Comparison of ENCODE assay signal across 12 cellular contexts in genomic region chr4:123671633-123672404, GRCh38.
DNase-seq lines count a peak whose midpoint lies in the region; ATAC-seq, FAIRE-seq and TF ChIP-seq lines count a peak whose summit lies in the region.
"Had no signal": no experiment of that assay in that cellular context is flagged by ENCODE, and none has a peak within 500 bp of the region (broad histone marks: within the 10 kb centered on the region; RNA-seq: fewer than 3 reads in every experiment).

No MANE protein-coding gene starts in this region.

- H3K4me1 ChIP-seq in suprapubic skin (peaks cover 5% of the 10 kb centered on the region), Peyer's patch (peaks cover 0 to 9% (median 4%) of the 10 kb centered on the region in 4 donors)
- H3K4me1 ChIP-seq: SJSA1 had no signal

- no peak for TF ChIP-seq CTCF in suprapubic skin (IDR thresholded peaks at IDR 0.05)
- TF ChIP-seq CTCF in Peyer's patch (IDR thresholded peaks at IDR 0.05): no peak

- H3K4me3 ChIP-seq in suprapubic skin (no peak overlapping the region), Peyer's patch (no peak overlapping the region)
- H3K4me3 ChIP-seq: SJSA1 had no signal

- ATAC-seq in HG02763 (IDR thresholded peaks at IDR 0.05; ENCODE audit: unreplicated experiment): peak; percentile 90

- TF ChIP-seq POLR2A in suprapubic skin (IDR thresholded peaks at IDR 0.05) (no peak), Peyer's patch (IDR thresholded peaks at IDR 0.05) (no peak)

- WGBS in suprapubic skin: 81% methylated on average over 4 of the region's 4 CpGs

- H3K9me3 ChIP-seq in suprapubic skin: no peaks in the 10 kb centered on the region
- no peaks in the 10 kb centered on the region for H3K9me3 ChIP-seq in Peyer's patch
- H3K9me3 ChIP-seq: SJSA1 had no signal

- H3K27me3 ChIP-seq in suprapubic skin: no peaks in the 10 kb centered on the region
- H3K27me3 ChIP-seq in Peyer's patch: no peaks in the 10 kb centered on the region
- H3K27me3 ChIP-seq: brain microvascular endothelial cell, SJSA1 had no signal

- H3K36me3 ChIP-seq in suprapubic skin: no peaks in the 10 kb centered on the region
- no peaks in the 10 kb centered on the region for H3K36me3 ChIP-seq in Peyer's patch
- H3K36me3 ChIP-seq: brain microvascular endothelial cell, SJSA1 had no signal

- TF ChIP-seq EP300 in suprapubic skin (IDR thresholded peaks at IDR 0.05): no peak

- H3K27ac ChIP-seq in suprapubic skin (no peak overlapping the region), Peyer's patch (no peak overlapping the region)
- H3K27ac ChIP-seq: brain microvascular endothelial cell, SJSA1 had no signal

- no peak for FAIRE-seq in frontal cortex (lab: Jason Lieb, UNC)
- FAIRE-seq: A204.1, kidney had no signal

- peak; percentile 13 for DNase-seq in NK-92 treated with Interleukin-12 subunit alpha and Interleukin-12 subunit beta, amount 100 ng/mL, for 24 hours (lab: John Stamatoyannopoulos, UW)
- DNase-seq in NK-92 (lab: John Stamatoyannopoulos, UW; ENCODE audit: unreplicated experiment) (no peak), OCI-M1 (lab: John Stamatoyannopoulos, UW) (peak; percentile 46), frontal cortex (ENCODE audit: low spot score in 2 of 2) (no peak), suprapubic skin (ENCODE audit: low spot score in 2 of 2) (no peak), Peyer's patch (no peak)
- peak; percentile 23 to 29 for DNase-seq in stimulated activated CD4-positive, alpha-beta T cell treated with anti-CD3 and anti-CD28 coated beads, Interleukin-2, amount 100 ng/mL, for 24 hours
- DNase-seq: brain microvascular endothelial cell, kidney had no signal

Comparison
In these comparisons a context has a peak if more than half of its experiments do, and no peak if none do; other contexts are left out.
1. DNase-seq: peak in NK-92 treated with Interleukin-12 subunit alpha and Interleukin-12 subunit beta, amount 100 ng/mL, for 24 hours (single experiment), OCI-M1 (single experiment) and stimulated activated CD4-positive, alpha-beta T cell treated with anti-CD3 and anti-CD28 coated beads, Interleukin-2, amount 100 ng/mL, for 24 hours (2 of 2); none in NK-92 (single experiment), frontal cortex (0 of 2), suprapubic skin (0 of 2) and Peyer's patch (0 of 3).